13 cellular contexts compared by ENCODE assay signal in the genomic region with DNA sequence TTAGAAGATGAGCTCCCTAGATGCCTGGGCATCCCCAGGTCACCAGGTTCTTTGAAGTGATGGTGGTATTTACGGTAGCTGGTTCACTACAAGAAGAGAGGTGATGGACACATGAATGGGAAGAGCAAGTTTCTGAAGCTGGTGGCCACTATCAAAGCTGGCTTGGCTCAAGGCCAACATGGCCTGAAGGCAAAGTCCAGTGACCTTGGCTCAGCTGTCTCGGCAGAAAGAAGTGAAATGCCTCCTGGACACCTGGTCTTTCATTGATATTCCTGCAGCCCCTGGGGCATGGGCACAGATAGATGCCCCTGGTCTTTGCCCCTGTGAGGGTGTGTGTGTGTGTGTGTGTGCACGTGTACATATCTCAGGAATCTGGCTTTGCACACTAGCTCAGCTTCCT.
DNase-seq lines count a peak whose midpoint lies in the region; ATAC-seq and TF ChIP-seq lines count a peak whose summit lies in the region.
"Had no signal": no experiment of that assay in that cellular context is flagged by ENCODE, and none has a peak within 500 bp of the region (broad histone marks: within the 10 kb centered on the region; RNA-seq: fewer than 3 reads in every experiment).

No MANE protein-coding gene starts in this region.

- WGBS in adrenal gland, 4 donors: 63 to 74% (median 70%) methylated on average over 2 to 3 of the region's 3 CpGs
- WGBS in liver: 36% methylated on average over 3 of the region's 3 CpGs

- DNase-seq in adrenal gland (peak in 4 of 7 donors; percentile 8 to 54 (median 22)), NCI-H2081 treated with DMSO at 0.1 percent for 48 hours (lab: John Stamatoyannopoulos, UW) (no peak)
- DNase-seq in activated naive CD8-positive, alpha-beta T cell treated with anti-CD3 and anti-CD28 coated beads, Interleukin-2, amount 50 U/mL, for 24 hours: no peak
- DNase-seq in activated CD4-positive, alpha-beta T cell treated with anti-CD3 and anti-CD28 coated beads, Interleukin-2, amount 50 U/mL, for 1 hour: no peak
- DNase-seq: C1 segment of cervical spinal cord; CD4-positive, alpha-beta T cell; DMS79; GM23248 had no signal

- H3K36me3 Mint-ChIP-seq in activated naive CD8-positive, alpha-beta T cell treated with anti-CD3 and anti-CD28 coated beads, Interleukin-2, amount 50 U/mL, for 24 hours (ENCODE audit: low read depth): no peaks in the 10 kb centered on the region

- H3K4me3 ChIP-seq in adrenal gland (no peak overlapping the region), liver (ENCODE audit: low read depth in 1 of 3, low read length in 3 of 3) (no peak overlapping the region)
- H3K4me3 ChIP-seq: GM23248 had no signal

- H3K9ac ChIP-seq in liver (ENCODE audit: low read depth in 1 of 2, low read length in 2 of 2): no peak overlapping the region
- H3K9ac ChIP-seq: GM23248 had no signal

- TF ChIP-seq CTCF in adrenal gland (IDR thresholded peaks at IDR 0.05) (no peak), liver (IDR thresholded peaks at IDR 0.05; ENCODE audit: low read depth, low read length, missing input control) (no peak)

- intact Hi-C loops in adrenal gland (cut with DNase I): no loop called here

- H3K9me3 ChIP-seq in adrenal gland (replicated peaks in 1 of 3): no peaks in the 10 kb centered on the region
- no peaks in the 10 kb centered on the region for H3K9me3 ChIP-seq in liver (ENCODE audit: control insufficient read depth in 4 of 4, low read length in 3 of 4)

- no peaks in the 10 kb centered on the region for H3K27me3 Mint-ChIP-seq in activated naive CD8-positive, alpha-beta T cell treated with anti-CD3 and anti-CD28 coated beads, Interleukin-2, amount 50 U/mL, for 24 hours
- H3K27me3 Mint-ChIP-seq: B cell; CD4-positive, alpha-beta T cell had no signal

- H3K27ac ChIP-seq in adrenal gland (no peak overlapping the region), liver (ENCODE audit: low read depth in 1 of 2, low read length in 2 of 2) (no peak overlapping the region)
- H3K27ac ChIP-seq: GM23248 had no signal

- TF ChIP-seq EP300 in Ishikawa (IDR thresholded peaks at IDR 0.05; ENCODE audit: borderline replicate concordance): no peak

- TF ChIP-seq RAD21 in Ishikawa (IDR thresholded peaks at IDR 0.05; ENCODE audit: low read depth) (no peak), liver (IDR thresholded peaks at IDR 0.05) (no peak)

- TF ChIP-seq POLR2A in adrenal gland (IDR thresholded peaks at IDR 0.05): no peak

- H3K4me1 Mint-ChIP-seq in activated naive CD8-positive, alpha-beta T cell treated with anti-CD3 and anti-CD28 coated beads, Interleukin-2, amount 50 U/mL, for 24 hours: no peaks in the 10 kb centered on the region
- H3K4me1 Mint-ChIP-seq: B cell had no signal

- H3K4me3 Mint-ChIP-seq in activated naive CD8-positive, alpha-beta T cell treated with anti-CD3 and anti-CD28 coated beads, Interleukin-2, amount 50 U/mL, for 24 hours: no peak overlapping the region
- H3K4me3 Mint-ChIP-seq: B cell; CD4-positive, alpha-beta T cell had no signal

- no peak for ATAC-seq in HG02678 (IDR thresholded peaks at IDR 0.05; ENCODE audit: unreplicated experiment)
- no peak for ATAC-seq in activated naive CD8-positive, alpha-beta T cell treated with anti-CD3 and anti-CD28 coated beads, Interleukin-2, amount 50 U/mL, for 24 hours
- ATAC-seq: HCT116 had no signal

- H3K4me1 ChIP-seq in adrenal gland (replicated peaks in 1 of 2) (no peaks in the 10 kb centered on the region), liver (ENCODE audit: control insufficient read depth in 4 of 4, insufficient read depth in 4 of 4, low read length in 3 of 4) (peaks cover 0 to 6% (median 0%) of the 10 kb centered on the region in 4 donors)

- no peak overlapping the region for H3K27ac Mint-ChIP-seq in activated naive CD8-positive, alpha-beta T cell treated with anti-CD3 and anti-CD28 coated beads, Interleukin-2, amount 50 U/mL, for 24 hours
- H3K27ac Mint-ChIP-seq: B cell; CD4-positive, alpha-beta T cell had no signal

- H3K9me3 Mint-ChIP-seq in activated naive CD8-positive, alpha-beta T cell treated with anti-CD3 and anti-CD28 coated beads, Interleukin-2, amount 50 U/mL, for 24 hours: no peaks in the 10 kb centered on the region

- H3K36me3 ChIP-seq in adrenal gland (replicated peaks in 1 of 2) (no peaks in the 10 kb centered on the region), liver (ENCODE audit: control insufficient read depth in 4 of 4, insufficient read depth in 3 of 4, low read depth in 1 of 4, low read length in 3 of 4) (no peaks in the 10 kb centered on the region)

- H3K27me3 ChIP-seq in adrenal gland (no peaks in the 10 kb centered on the region), liver (ENCODE audit: control insufficient read depth in 4 of 4, insufficient read depth in 4 of 4, low read length in 3 of 4) (no peaks in the 10 kb centered on the region)

TF ChIP-seq in Ishikawa, 13 proteins besides CTCF, POLR2A, EP300 and RAD21:
- no peak for TF ChIP-seq TEAD4 (IDR thresholded peaks at IDR 0.05)
- peak; percentile 23; the same call in 1 of the 2 replicates for TF ChIP-seq NFIC (IDR thresholded peaks at IDR 0.05)
- no peak for TF ChIP-seq TAF1 (IDR thresholded peaks at IDR 0.05; ENCODE audit: low read depth)
- TF ChIP-seq, protein P1, sequence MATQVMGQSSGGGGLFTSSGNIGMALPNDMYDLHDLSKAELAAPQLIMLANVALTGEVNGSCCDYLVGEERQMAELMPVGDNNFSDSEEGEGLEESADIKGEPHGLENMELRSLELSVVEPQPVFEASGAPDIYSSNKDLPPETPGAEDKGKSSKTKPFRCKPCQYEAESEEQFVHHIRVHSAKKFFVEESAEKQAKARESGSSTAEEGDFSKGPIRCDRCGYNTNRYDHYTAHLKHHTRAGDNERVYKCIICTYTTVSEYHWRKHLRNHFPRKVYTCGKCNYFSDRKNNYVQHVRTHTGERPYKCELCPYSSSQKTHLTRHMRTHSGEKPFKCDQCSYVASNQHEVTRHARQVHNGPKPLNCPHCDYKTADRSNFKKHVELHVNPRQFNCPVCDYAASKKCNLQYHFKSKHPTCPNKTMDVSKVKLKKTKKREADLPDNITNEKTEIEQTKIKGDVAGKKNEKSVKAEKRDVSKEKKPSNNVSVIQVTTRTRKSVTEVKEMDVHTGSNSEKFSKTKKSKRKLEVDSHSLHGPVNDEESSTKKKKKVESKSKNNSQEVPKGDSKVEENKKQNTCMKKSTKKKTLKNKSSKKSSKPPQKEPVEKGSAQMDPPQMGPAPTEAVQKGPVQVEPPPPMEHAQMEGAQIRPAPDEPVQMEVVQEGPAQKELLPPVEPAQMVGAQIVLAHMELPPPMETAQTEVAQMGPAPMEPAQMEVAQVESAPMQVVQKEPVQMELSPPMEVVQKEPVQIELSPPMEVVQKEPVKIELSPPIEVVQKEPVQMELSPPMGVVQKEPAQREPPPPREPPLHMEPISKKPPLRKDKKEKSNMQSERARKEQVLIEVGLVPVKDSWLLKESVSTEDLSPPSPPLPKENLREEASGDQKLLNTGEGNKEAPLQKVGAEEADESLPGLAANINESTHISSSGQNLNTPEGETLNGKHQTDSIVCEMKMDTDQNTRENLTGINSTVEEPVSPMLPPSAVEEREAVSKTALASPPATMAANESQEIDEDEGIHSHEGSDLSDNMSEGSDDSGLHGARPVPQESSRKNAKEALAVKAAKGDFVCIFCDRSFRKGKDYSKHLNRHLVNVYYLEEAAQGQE (IDR thresholded peaks at IDR 0.05; ENCODE audit: low read depth): no peak
- TF ChIP-seq CEBPB (IDR thresholded peaks at IDR 0.05): no peak

TF ChIP-seq in liver, 16 proteins besides CTCF, POLR2A, EP300 and RAD21:
- TF ChIP-seq HNF4A (conservative IDR thresholded peaks at IDR 0.05): peak; percentile 51 to 54
- TF ChIP-seq, protein P2, sequence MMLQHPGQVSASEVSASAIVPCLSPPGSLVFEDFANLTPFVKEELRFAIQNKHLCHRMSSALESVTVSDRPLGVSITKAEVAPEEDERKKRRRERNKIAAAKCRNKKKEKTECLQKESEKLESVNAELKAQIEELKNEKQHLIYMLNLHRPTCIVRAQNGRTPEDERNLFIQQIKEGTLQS (IDR thresholded peaks at IDR 0.05): no peak

Comparison
In these comparisons a context has a peak if more than half of its experiments do, and no peak if none do; other contexts are left out.
1. DNase-seq: peak in adrenal gland (4 of 7); none in activated naive CD8-positive, alpha-beta T cell treated with anti-CD3 and anti-CD28 coated beads, Interleukin-2, amount 50 U/mL, for 24 hours (single experiment), NCI-H2081 treated with DMSO at 0.1 percent for 48 hours (single experiment) and activated CD4-positive, alpha-beta T cell treated with anti-CD3 and anti-CD28 coated beads, Interleukin-2, amount 50 U/mL, for 1 hour (single experiment).